In the genomic region with DNA sequence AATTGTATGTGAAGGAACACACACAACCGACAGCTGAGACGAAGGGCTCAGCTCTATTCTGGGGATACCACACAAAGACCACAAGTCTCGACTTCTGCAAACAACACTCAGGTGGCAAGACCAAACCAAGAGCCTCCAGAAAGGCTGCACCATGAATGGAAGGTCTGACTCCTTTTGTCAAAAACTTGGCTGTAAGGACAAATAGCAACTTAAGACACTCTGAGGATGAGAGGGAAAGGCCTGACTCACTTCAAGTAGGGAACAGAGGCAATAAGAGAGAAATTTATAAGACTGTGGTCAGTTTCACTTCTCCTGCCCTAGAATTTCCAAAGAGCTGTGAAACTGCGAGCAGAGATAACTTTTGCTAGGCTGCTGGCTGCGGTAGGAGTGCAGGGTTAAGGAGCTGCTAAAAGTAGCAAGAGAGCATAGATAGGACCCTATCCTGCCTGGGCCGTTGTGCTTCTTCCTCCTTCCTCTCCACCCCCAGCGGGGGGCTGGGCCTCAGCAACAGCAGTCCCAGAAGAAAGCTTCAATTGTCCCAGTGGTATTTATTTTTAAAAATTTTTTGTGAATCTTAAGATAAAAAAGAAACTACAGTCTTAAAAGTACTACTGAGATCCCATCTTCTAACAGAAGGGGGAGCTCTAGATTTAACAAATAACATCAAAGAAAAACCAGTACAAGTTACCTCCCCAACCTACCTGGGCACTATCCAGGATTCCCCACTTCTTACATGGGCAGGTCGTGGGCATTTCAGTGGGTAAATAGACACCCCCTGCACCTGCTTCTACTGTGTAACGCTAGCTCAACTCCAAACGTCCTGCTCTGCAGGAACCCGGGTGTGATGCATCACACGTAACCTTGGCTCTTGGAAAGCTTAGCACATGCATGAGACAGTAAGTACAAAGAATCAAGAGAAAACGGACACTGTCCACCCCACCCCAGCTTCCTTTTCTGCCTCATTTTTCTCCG, we compare ENCODE assay signal across 7 cellular contexts.
DNase-seq lines count a peak whose midpoint lies in the region; ATAC-seq and TF ChIP-seq lines count a peak whose summit lies in the region.

No MANE protein-coding gene starts in this region.

- H3K36me3 Mint-ChIP-seq in brain = peaks cover 14% of the 10 kb centered on the region

- DNase-seq in ELF-1 (ENCODE audit: low read depth, low spot score) = peak; percentile 39
- DNase-seq in HPDE6-E6E7 (ENCODE audit: extremely low spot score) = peak; percentile 21
- DNase-seq in OCI-M2 (lab: John Stamatoyannopoulos, UW; ENCODE audit: unreplicated experiment) = peak; percentile 87
- peak; percentile 79 for DNase-seq in iris pigment epithelial cell (ENCODE audit: low read depth)
- peak; percentile 47 for DNase-seq in stimulated activated CD8-positive, alpha-beta memory T cell treated with anti-CD3 and anti-CD28 coated beads, Interleukin-4, amount 100 ng/mL, for 48 hours

- H3K9me3 Mint-ChIP-seq in brain = no peaks in the 10 kb centered on the region

- H3K27ac Mint-ChIP-seq in brain = peak overlapping the region; percentile 52 to 87 (median 83)

- peak; percentile 87 to 90 for TF ChIP-seq CTCF in brain (conservative IDR thresholded peaks at IDR 0.05)

- peak overlapping the region in 2 of 5 experiments; percentile 13 to 47 for H3K4me3 Mint-ChIP-seq in brain

- peak; percentile 60 for ATAC-seq in GM19455 (IDR thresholded peaks at IDR 0.05; ENCODE audit: unreplicated experiment)

- no peaks in the 10 kb centered on the region for H3K27me3 Mint-ChIP-seq in brain

- peaks cover 30% of the 10 kb centered on the region for H3K4me1 Mint-ChIP-seq in brain

Comparison
In these comparisons a context has a peak if more than half of its experiments do, and no peak if none do; other contexts are left out.
1. Peak in every context shown above with its lines: DNase-seq and ATAC-seq.
2. DNase-seq: peak in every context shown above with its lines; median percentile 87 in OCI-M2; 79 in iris pigment epithelial cell; 47 in stimulated activated CD8-positive, alpha-beta memory T cell treated with anti-CD3 and anti-CD28 coated beads, Interleukin-4, amount 100 ng/mL, for 48 hours; 39 in ELF-1; 21 in HPDE6-E6E7.